In the genomic region with DNA sequence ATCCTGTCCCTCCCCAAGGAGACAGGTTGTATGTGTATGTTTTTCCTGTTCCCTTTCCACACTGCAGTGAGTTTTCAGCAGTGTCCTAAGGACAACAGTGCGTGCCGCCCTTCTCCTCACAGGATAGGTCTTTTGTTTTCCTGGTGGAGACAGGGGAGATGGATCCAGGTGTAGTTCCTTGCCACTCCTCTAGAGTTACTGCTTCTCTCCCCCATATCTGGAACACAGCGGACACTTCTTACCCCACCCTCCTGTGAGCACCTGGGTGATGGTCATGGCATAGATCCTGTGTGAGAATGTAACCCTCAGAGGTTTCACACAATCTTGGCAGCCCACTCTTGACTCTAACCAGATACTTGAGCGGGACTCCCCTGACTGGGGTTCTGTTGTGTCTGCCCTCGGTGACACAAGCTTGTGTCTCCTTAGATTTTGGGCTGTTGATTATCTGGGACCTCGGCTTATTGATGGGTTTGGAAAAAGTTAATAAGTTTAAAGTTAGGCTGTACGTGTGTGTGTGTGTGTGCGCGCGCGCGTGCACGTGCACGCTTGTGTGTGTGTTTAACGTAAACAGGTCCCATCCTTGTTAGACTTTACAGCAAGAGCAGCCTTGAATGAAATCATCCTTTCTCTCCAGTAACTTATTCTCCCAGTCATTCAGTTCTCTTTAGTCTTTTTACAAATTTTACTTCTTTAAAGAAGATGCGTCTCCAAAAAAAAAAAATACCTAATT, we compare ENCODE assay signal across 16 cellular contexts.
DNase-seq lines count a peak whose midpoint lies in the region; ATAC-seq and TF ChIP-seq lines count a peak whose summit lies in the region.
"Had no signal": no experiment of that assay in that cellular context is flagged by ENCODE, and none has a peak within 500 bp of the region (broad histone marks: within the 10 kb centered on the region; RNA-seq: fewer than 3 reads in every experiment).

No MANE protein-coding gene starts in this region.

- intact Hi-C loops in CD4-positive, alpha-beta T cell (cut with DNase I, micrococcal nuclease), result no loop called here
- intact Hi-C loops in posterior vena cava (cut with DNase I), result no loop called here

- no peak overlapping the region for H3K27ac Mint-ChIP-seq in CD4-positive, alpha-beta T cell
- peak overlapping the region; percentile 12 to 14 for H3K27ac Mint-ChIP-seq in T-cell
- H3K27ac Mint-ChIP-seq: activated CD4-positive, alpha-beta T cell treated with anti-CD3 and anti-CD28 coated beads, Interleukin-2, amount 10 ng/mL, durations not matched to agents 7 days and 5 days had no signal

- H3K27ac ChIP-seq in CD4-positive, alpha-beta T cell (ENCODE audit: low read depth, low read length), result no peak overlapping the region
- no peak overlapping the region for H3K27ac ChIP-seq in foreskin keratinocyte
- H3K27ac ChIP-seq: neutrophil, upper lobe of right lung had no signal

- no peaks in the 10 kb centered on the region for H3K9me3 Mint-ChIP-seq in CD4-positive, alpha-beta T cell
- no peaks in the 10 kb centered on the region for H3K9me3 Mint-ChIP-seq in T-cell
- H3K9me3 Mint-ChIP-seq: activated CD4-positive, alpha-beta T cell treated with anti-CD3 and anti-CD28 coated beads, Interleukin-2, amount 10 ng/mL, durations not matched to agents 7 days and 5 days had no signal

- peak; percentile 14 for TF ChIP-seq CTCF in CD4-positive, alpha-beta T cell (IDR thresholded peaks at IDR 0.05)
- TF ChIP-seq CTCF in GM12873 (IDR thresholded peaks at IDR 0.05; ENCODE audit: insufficient read depth, low read depth, low read length, missing control alignments) (peak; percentile 37), foreskin keratinocyte (conservative IDR thresholded peaks at IDR 0.05) (peak; percentile 20), omental fat pad (IDR thresholded peaks at IDR 0.05) (no peak)

- H3K4me3 Mint-ChIP-seq in CD4-positive, alpha-beta T cell, result no peak overlapping the region
- H3K4me3 Mint-ChIP-seq in T-cell, result no peak overlapping the region
- H3K4me3 Mint-ChIP-seq: activated CD4-positive, alpha-beta T cell treated with anti-CD3 and anti-CD28 coated beads, Interleukin-2, amount 10 ng/mL, durations not matched to agents 7 days and 5 days had no signal

- POLR2A ChIA-PET in CD4-positive, alpha-beta T cell (lab: Charles Lee), result no interaction called here
- POLR2A ChIA-PET in T-cell (lab: Charles Lee), result no interaction called here

- H3K9me3 ChIP-seq in CD4-positive, alpha-beta T cell (ENCODE audit: control insufficient read depth, low read length), result no peaks in the 10 kb centered on the region
- H3K9me3 ChIP-seq: neutrophil, upper lobe of right lung had no signal

- no peaks in the 10 kb centered on the region for H3K27me3 Mint-ChIP-seq in CD4-positive, alpha-beta T cell
- H3K27me3 Mint-ChIP-seq in T-cell, result no peaks in the 10 kb centered on the region
- H3K27me3 Mint-ChIP-seq: activated CD4-positive, alpha-beta T cell treated with anti-CD3 and anti-CD28 coated beads, Interleukin-2, amount 10 ng/mL, durations not matched to agents 7 days and 5 days had no signal

- CTCF ChIA-PET in CD4-positive, alpha-beta T cell (lab: Charles Lee), result no interaction called here
- CTCF ChIA-PET in T-cell (lab: Charles Lee), result no interaction called here

- no peaks in the 10 kb centered on the region for H3K4me1 ChIP-seq in foreskin keratinocyte
- H3K4me1 ChIP-seq: upper lobe of right lung had no signal

- peaks cover 64% of the 10 kb centered on the region for H3K36me3 Mint-ChIP-seq in CD4-positive, alpha-beta T cell (ENCODE audit: low read depth)
- peaks cover 39% of the 10 kb centered on the region for H3K36me3 Mint-ChIP-seq in T-cell

- no peak for ATAC-seq in CD4-positive, alpha-beta T cell (ENCODE audit: poor library complexity)
- ATAC-seq in T-cell (replicated peaks in 1 of 4), result no peak
- no peak for ATAC-seq in foreskin keratinocyte
- ATAC-seq in omental fat pad (ENCODE audit: low FRiP score), result no peak
- ATAC-seq: upper lobe of right lung had no signal

- DNase-seq in CD4-positive, alpha-beta T cell, result no peak
- DNase-seq in T-cell (no peak), foreskin keratinocyte (no peak), posterior vena cava (ENCODE audit: low spot score) (no peak), middle frontal gyrus (ENCODE audit: extremely low spot score, low spot score) (no peak), omental fat pad (ENCODE audit: low spot score) (no peak)
- DNase-seq: activated CD4-positive, alpha-beta T cell treated with anti-CD3 and anti-CD28 coated beads, Interleukin-2, amount 10 ng/mL, durations not matched to agents 7 days and 5 days; activated effector memory CD4-positive, alpha-beta T cell treated with anti-CD3 and anti-CD28 coated beads, Interleukin-2, amount 50 U/mL, for 16 hours; COR-L47; foreskin melanocyte; hippocampal formation; NCI-H524 treated with DMSO at 0.1 percent for 48 hours; stimulated activated CD4-positive, alpha-beta T cell treated with anti-CD3 and anti-CD28 coated beads, Interleukin-12 subunit alpha, Interleukin-12 subunit beta, amount 100 ng/mL, for 4 hours; upper lobe of right lung had no signal

- peaks cover 45% of the 10 kb centered on the region for H3K4me1 Mint-ChIP-seq in CD4-positive, alpha-beta T cell (ENCODE audit: low read depth)
- peaks cover 33 to 48% (median 38%) of the 10 kb centered on the region in 3 donors for H3K4me1 Mint-ChIP-seq in T-cell

- no peaks in the 10 kb centered on the region for H3K27me3 ChIP-seq in CD4-positive, alpha-beta T cell (ENCODE audit: control insufficient read depth, insufficient read depth, low read length)
- no peaks in the 10 kb centered on the region for H3K27me3 ChIP-seq in foreskin keratinocyte
- H3K27me3 ChIP-seq: neutrophil, upper lobe of right lung had no signal

Comparison
In these comparisons a context has a peak if more than half of its experiments do, and no peak if none do; other contexts are left out.
1. CTCF ChIP-seq: peak in CD4-positive, alpha-beta T cell (single experiment), GM12873 (single experiment) and foreskin keratinocyte (single experiment); none in omental fat pad (0 of 3).